1 cellular context compared by ENCODE assay signal in genomic region chr21:45381865-45382697, GRCh38.
TF ChIP-seq lines count a peak whose summit lies in the region.

No MANE protein-coding gene starts in this region.

TF ChIP-seq in H1, 55 proteins besides CTCF, POLR2A, EP300 and RAD21:
- TF ChIP-seq NANOG (IDR thresholded peaks at IDR 0.05; ENCODE audit: insufficient read depth, low read depth, low read length, poor library complexity, severe bottlenecking) (no peak), ASH2L (IDR thresholded peaks at IDR 0.05; ENCODE audit: low read length) (no peak), KDM5A (IDR thresholded peaks at IDR 0.05; ENCODE audit: low read length) (no peak), RFX5 (IDR thresholded peaks at IDR 0.05; ENCODE audit: borderline replicate concordance, low read depth, low read length) (no peak), GABPA (IDR thresholded peaks at IDR 0.05; ENCODE audit: borderline replicate concordance, insufficient read depth, low read length) (no peak), SP4 (IDR thresholded peaks at IDR 0.05; ENCODE audit: low read length) (no peak), CHD2 (IDR thresholded peaks at IDR 0.05; ENCODE audit: low read length) (no peak), CTBP2 (IDR thresholded peaks at IDR 0.05; ENCODE audit: borderline replicate concordance, insufficient read depth, insufficient read length, low read length) (no peak), CBX5 (IDR thresholded peaks at IDR 0.05; ENCODE audit: low read depth, low read length) (no peak), SIN3A (conservative IDR thresholded peaks at IDR 0.05 in 1 of 2, IDR thresholded peaks at IDR 0.05 in 1 of 2; ENCODE audit: low read depth in 1 of 2, low read length in 2 of 2) (no peak), MAFK (IDR thresholded peaks at IDR 0.05; ENCODE audit: low read depth, low read length) (no peak), TBP (IDR thresholded peaks at IDR 0.05; ENCODE audit: low read depth, low read length) (no peak), MAX (IDR thresholded peaks at IDR 0.05) (no peak), KDM1A (IDR thresholded peaks at IDR 0.05; ENCODE audit: borderline replicate concordance, low read length) (no peak)
- TF ChIP-seq, protein P1, sequence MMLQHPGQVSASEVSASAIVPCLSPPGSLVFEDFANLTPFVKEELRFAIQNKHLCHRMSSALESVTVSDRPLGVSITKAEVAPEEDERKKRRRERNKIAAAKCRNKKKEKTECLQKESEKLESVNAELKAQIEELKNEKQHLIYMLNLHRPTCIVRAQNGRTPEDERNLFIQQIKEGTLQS (IDR thresholded peaks at IDR 0.05; ENCODE audit: insufficient read depth, low read depth, low read length), result no peak
- TF ChIP-seq, protein P2, sequence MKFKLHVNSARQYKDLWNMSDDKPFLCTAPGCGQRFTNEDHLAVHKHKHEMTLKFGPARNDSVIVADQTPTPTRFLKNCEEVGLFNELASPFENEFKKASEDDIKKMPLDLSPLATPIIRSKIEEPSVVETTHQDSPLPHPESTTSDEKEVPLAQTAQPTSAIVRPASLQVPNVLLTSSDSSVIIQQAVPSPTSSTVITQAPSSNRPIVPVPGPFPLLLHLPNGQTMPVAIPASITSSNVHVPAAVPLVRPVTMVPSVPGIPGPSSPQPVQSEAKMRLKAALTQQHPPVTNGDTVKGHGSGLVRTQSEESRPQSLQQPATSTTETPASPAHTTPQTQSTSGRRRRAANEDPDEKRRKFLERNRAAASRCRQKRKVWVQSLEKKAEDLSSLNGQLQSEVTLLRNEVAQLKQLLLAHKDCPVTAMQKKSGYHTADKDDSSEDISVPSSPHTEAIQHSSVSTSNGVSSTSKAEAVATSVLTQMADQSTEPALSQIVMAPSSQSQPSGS (IDR thresholded peaks at IDR 0.05; ENCODE audit: low read length), result no peak
- TF ChIP-seq, protein P3, sequence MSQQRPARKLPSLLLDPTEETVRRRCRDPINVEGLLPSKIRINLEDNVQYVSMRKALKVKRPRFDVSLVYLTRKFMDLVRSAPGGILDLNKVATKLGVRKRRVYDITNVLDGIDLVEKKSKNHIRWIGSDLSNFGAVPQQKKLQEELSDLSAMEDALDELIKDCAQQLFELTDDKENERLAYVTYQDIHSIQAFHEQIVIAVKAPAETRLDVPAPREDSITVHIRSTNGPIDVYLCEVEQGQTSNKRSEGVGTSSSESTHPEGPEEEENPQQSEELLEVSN (IDR thresholded peaks at IDR 0.05), result no peak
